Comparison of ENCODE assay signal across 12 cellular contexts in genomic region chr9:2290382-2290781, GRCh38.
"Had no signal": no experiment of that assay in that cellular context is flagged by ENCODE, and none has a peak within 500 bp of the region (broad histone marks: within the 10 kb centered on the region; RNA-seq: fewer than 3 reads in every experiment).

No MANE protein-coding gene starts in this region.

- H3K9me3 ChIP-seq: left lung, prostate gland, spleen, tibial nerve had no signal

- H3K4me3 ChIP-seq: coronary artery, left lung, prostate gland, spleen, tibial nerve had no signal

- DNase-seq: activated CD4-positive, alpha-beta T cell treated with anti-CD3 and anti-CD28 coated beads for 36 hours; activated naive CD4-positive, alpha-beta T cell treated with Interleukin-2 at 50 U/mL for 16 hours; central memory CD4-positive, alpha-beta T cell; effector CD4-positive, alpha-beta T cell; islet precursor cell; left lung; spleen; stimulated activated CD4-positive, alpha-beta T cell treated with anti-CD3 and anti-CD28 coated beads, Interleukin-1b, Interleukin-23, amount 100 ng/mL, for 48 hours; stimulated activated naive B cell treated with anti-CD40 and anti-IgM and Interleukin-4, amounts not matched to agents 10 μg/mL and 1 μg/mL and 100 μg/mL, for 72 hours had no signal

- H3K27ac ChIP-seq: coronary artery, left lung, prostate gland, spleen, tibial nerve had no signal

- H3K4me1 ChIP-seq: left lung, prostate gland, spleen, tibial nerve had no signal

- H3K36me3 ChIP-seq: left lung, prostate gland, spleen, tibial nerve had no signal

- H3K27me3 ChIP-seq: left lung, spleen, tibial nerve had no signal
